8 cellular contexts compared by ENCODE assay signal in genomic region chr5:34655354-34655991, GRCh38. TPM values are rescaled to one million over a fixed set of nuclear protein-coding genes. Genes with fewer than 3 reads are reported as not detected.
A peak's percentile ranks its signal among the peaks of the same experiment; 100 is the strongest.
DNase-seq lines count a peak whose midpoint lies in the region; ATAC-seq and TF ChIP-seq lines count a peak whose summit lies in the region.

No MANE protein-coding gene starts in this region.

- H3K36me3 ChIP-seq in urinary bladder (ENCODE audit: insufficient read depth) = no peaks in the 10 kb centered on the region

- peak overlapping the region; percentile 85 for H3K4me3 ChIP-seq in urinary bladder (ENCODE audit: low read depth, low read length)

- ATAC-seq in foreskin keratinocyte (peak; percentile 66), natural killer cell (peak; percentile 45 to 76 (median 72)), HG03175 (IDR thresholded peaks at IDR 0.05; ENCODE audit: unreplicated experiment) (no peak)

- peak overlapping the region; percentile 9 for H3K27ac Mint-ChIP-seq in activated naive CD8-positive, alpha-beta T cell
- peak overlapping the region; percentile 77 to 88 for H3K27ac Mint-ChIP-seq in natural killer cell

- intact Hi-C loops in natural killer cell (cut with micrococcal nuclease) = loop anchor here (1.0 kb wide), 1 partner anchor 42 kb away; no protein-coding TSS in a partner anchor

- no peak for TF ChIP-seq CTCF in foreskin keratinocyte (conservative IDR thresholded peaks at IDR 0.05)
- TF ChIP-seq CTCF in natural killer cell (IDR thresholded peaks at IDR 0.05) = no peak

- peaks cover 19% of the 10 kb centered on the region for H3K4me1 Mint-ChIP-seq in activated naive CD8-positive, alpha-beta T cell (ENCODE audit: low read depth)
- peaks cover 21 to 25% of the 10 kb centered on the region in 2 donors for H3K4me1 Mint-ChIP-seq in natural killer cell

- peak; percentile 2 for DNase-seq in activated T-cell treated with anti-CD3 and anti-CD28 coated beads for 1 hour (ENCODE audit: low read depth)
- DNase-seq in activated T-cell treated with anti-CD3 and anti-CD28 coated beads for 4 hours = no peak
- DNase-seq in NCI-H69 (lab: John Stamatoyannopoulos, UW) = peak; percentile 88
- DNase-seq in foreskin keratinocyte = peak; percentile 69 to 80
- DNase-seq in natural killer cell = no peak

- H3K27me3 Mint-ChIP-seq in activated naive CD8-positive, alpha-beta T cell = peaks cover 22% of the 10 kb centered on the region
- peaks cover 6 to 16% of the 10 kb centered on the region in 2 donors for H3K27me3 Mint-ChIP-seq in natural killer cell (ENCODE audit: low read depth in 2 of 2)

- peak overlapping the region; percentile 88 for H3K4me3 Mint-ChIP-seq in activated naive CD8-positive, alpha-beta T cell
- H3K4me3 Mint-ChIP-seq in natural killer cell = peak overlapping the region; percentile 97

- H3K4me1 ChIP-seq in foreskin keratinocyte (no peaks in the 10 kb centered on the region), urinary bladder (ENCODE audit: insufficient read depth) (no peaks in the 10 kb centered on the region)

- peaks cover 4% of the 10 kb centered on the region for H3K27me3 ChIP-seq in foreskin keratinocyte

- no peaks in the 10 kb centered on the region for H3K36me3 Mint-ChIP-seq in activated naive CD8-positive, alpha-beta T cell
- H3K36me3 Mint-ChIP-seq in natural killer cell = no peaks in the 10 kb centered on the region

- WGBS in urinary bladder = under 1% methylated on average over 16 of the region's 16 CpGs

- H3K27ac ChIP-seq in foreskin keratinocyte (peak overlapping the region; percentile 21), urinary bladder (ENCODE audit: low read depth) (peak overlapping the region; percentile 91)

- H3K9me3 Mint-ChIP-seq in activated naive CD8-positive, alpha-beta T cell (ENCODE audit: low read depth) = no peaks in the 10 kb centered on the region
- no peaks in the 10 kb centered on the region for H3K9me3 Mint-ChIP-seq in natural killer cell

RNA-seq across cellular contexts. Expression of gene RAI14, which starts 0.7 kb away (rescaled TPM):
- total RNA-seq in foreskin keratinocyte (37.8 and 38.1 TPM in 2 replicates), natural killer cell (1 to 10 TPM in 2 of 3 donors, under 1 TPM in 1; 0.40 to 2.9 (median 2.8) TPM), urinary bladder (83.9 TPM)
- polyA plus RNA-seq in foreskin keratinocyte (9.0 and 10.9 TPM in 2 replicates), urinary bladder (25.6 TPM)

Comparison
In these comparisons a context has a peak if more than half of its experiments do, and no peak if none do; other contexts are left out.
1. DNase-seq: peak in activated T-cell treated with anti-CD3 and anti-CD28 coated beads for 1 hour (single experiment), NCI-H69 (single experiment) and foreskin keratinocyte (2 of 2); none in activated T-cell treated with anti-CD3 and anti-CD28 coated beads for 4 hours (single experiment) and natural killer cell (single experiment).
2. RNA of gene RAI14, which starts 0.7 kb away (total RNA-seq): 83.9 TPM in urinary bladder (single experiment) and 37.8 to 38.1 TPM in foreskin keratinocyte; 0.40 to 2.9 TPM in natural killer cell; every median in the first group is over 10 times any median in the second.